8 cellular contexts compared by ENCODE assay signal in the genomic region with DNA sequence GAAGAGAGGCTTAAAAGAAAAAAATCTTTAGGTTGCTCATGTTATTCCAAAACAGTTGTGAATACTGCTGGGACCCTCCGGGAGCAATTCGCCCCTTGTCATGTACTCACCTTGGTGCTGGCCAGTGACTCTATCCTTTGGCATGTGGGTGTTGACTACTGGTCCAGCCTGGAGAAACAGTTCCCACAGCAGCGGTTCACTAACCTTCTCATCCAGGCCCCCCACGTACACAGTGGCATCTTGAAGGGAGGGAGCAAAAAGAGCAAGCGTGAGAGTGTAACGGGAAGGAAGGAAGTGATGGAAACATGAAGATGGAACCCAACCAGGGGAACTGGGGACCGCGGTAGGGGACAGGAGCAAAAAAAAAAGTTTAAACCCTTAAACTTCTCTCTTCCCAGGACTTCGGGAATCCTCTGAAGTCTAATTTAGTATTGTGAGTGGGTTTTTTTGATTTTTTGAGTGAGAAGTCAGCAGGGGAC. TPM values are rescaled to one million over a fixed set of nuclear protein-coding genes. Genes with fewer than 3 reads are reported as not detected.
DNase-seq lines count a peak whose midpoint lies in the region; ATAC-seq and TF ChIP-seq lines count a peak whose summit lies in the region.

No MANE protein-coding gene starts in this region.

- H3K27ac ChIP-seq in SK-N-MC, result no peak overlapping the region
- peak overlapping the region; percentile 95 to 97 (median 96) for H3K27ac ChIP-seq in sigmoid colon

- DNase-seq in SK-N-MC (ENCODE audit: low read depth, low spot score), result no peak
- DNase-seq in fibroblast of pulmonary artery (ENCODE audit: low read depth), result no peak
- no peak for DNase-seq in sigmoid colon
- DNase-seq in GF-D8 (lab: John Stamatoyannopoulos, UW), result no peak
- no peak for DNase-seq in Kasumi-1 (lab: John Stamatoyannopoulos, UW)
- no peak for DNase-seq in NCI-H1092 (lab: John Stamatoyannopoulos, UW)
- no peak for DNase-seq in ecto neural progenitor cell (ENCODE audit: low spot score)

- H3K4me3 ChIP-seq in SK-N-MC (peak overlapping the region; percentile 94), fibroblast of pulmonary artery (replicated peaks; ENCODE audit: low read depth, low read length) (peak overlapping the region; percentile 80), sigmoid colon (peak overlapping the region; percentile 74 to 94 (median 92))

- H3K4me1 ChIP-seq in sigmoid colon, result peaks cover 0 to 39% (median 34%) of the 10 kb centered on the region in 4 donors

- no peak for TF ChIP-seq EP300 in sigmoid colon (IDR thresholded peaks at IDR 0.05)

- no peaks in the 10 kb centered on the region for H3K9me3 ChIP-seq in SK-N-MC (ENCODE audit: low read depth, low read length)
- no peaks in the 10 kb centered on the region for H3K9me3 ChIP-seq in sigmoid colon

- TF ChIP-seq CTCF in fibroblast of pulmonary artery (IDR thresholded peaks at IDR 0.05; ENCODE audit: low read length, missing control alignments), result no peak
- no peak for TF ChIP-seq CTCF in sigmoid colon (IDR thresholded peaks at IDR 0.05)

- peak overlapping the region; percentile 96 for H3K9ac ChIP-seq in SK-N-MC (ENCODE audit: insufficient read length)

- WGBS in sigmoid colon, 2 donors, result 2 to 3% methylated on average over 9 of the region's 9 CpGs

- intact Hi-C loops in sigmoid colon (cut with DNase I), result loop anchor here (2.0 kb wide), 1 partner anchor 36 kb away; no protein-coding TSS in a partner anchor

- H3K36me3 ChIP-seq in SK-N-MC (ENCODE audit: insufficient read depth, low read length) (peaks cover 46% of the 10 kb centered on the region), sigmoid colon (peaks cover 37 to 74% (median 46%) of the 10 kb centered on the region in 4 donors)

- no peaks in the 10 kb centered on the region for H3K27me3 ChIP-seq in sigmoid colon

- ATAC-seq in GM18519 (IDR thresholded peaks at IDR 0.05; ENCODE audit: low FRiP score, unreplicated experiment), result peak; percentile 10

- no peak for TF ChIP-seq POLR2A in sigmoid colon (IDR thresholded peaks at IDR 0.05)

RNA-seq across cellular contexts. Expression of gene SF3B4, which starts 0.5 kb away (rescaled TPM):
- 10 to 100 TPM in 2 of 4 donors, 1 to 10 TPM in 2; 7.8 to 17.7 (median 10.4) TPM for total RNA-seq in sigmoid colon
- 10 to 100 TPM; 19.0 to 51.1 (median 30.6) TPM for polyA plus RNA-seq in sigmoid colon

RNA-seq across cellular contexts. Expression of gene SV2A, which starts 9.5 kb away (rescaled TPM):
- total RNA-seq in sigmoid colon, result 1 to 10 TPM; 3.3 to 6.9 (median 5.7) TPM
- 1 to 10 TPM in 1 of 3 donors, under 1 TPM in 1, not detected in 1; 0.60 to 2.7 TPM for polyA plus RNA-seq in sigmoid colon

RNA-seq across cellular contexts. Expression of gene MTMR11, which starts 9.6 kb away (rescaled TPM):
- 10 to 100 TPM; 10.3 to 22.5 (median 17.9) TPM for total RNA-seq in sigmoid colon
- polyA plus RNA-seq in sigmoid colon, result 10 to 100 TPM; 69.9 to 85.8 (median 76.9) TPM

RNA-seq across cellular contexts. Expression of gene BOLA1, which starts 27.7 kb away (rescaled TPM):
- total RNA-seq in sigmoid colon, result 10 to 100 TPM; 36.0 to 61.4 (median 50.6) TPM
- 10 to 100 TPM; 19.2 to 26.6 (median 21.5) TPM for polyA plus RNA-seq in sigmoid colon
